In the genomic region with DNA sequence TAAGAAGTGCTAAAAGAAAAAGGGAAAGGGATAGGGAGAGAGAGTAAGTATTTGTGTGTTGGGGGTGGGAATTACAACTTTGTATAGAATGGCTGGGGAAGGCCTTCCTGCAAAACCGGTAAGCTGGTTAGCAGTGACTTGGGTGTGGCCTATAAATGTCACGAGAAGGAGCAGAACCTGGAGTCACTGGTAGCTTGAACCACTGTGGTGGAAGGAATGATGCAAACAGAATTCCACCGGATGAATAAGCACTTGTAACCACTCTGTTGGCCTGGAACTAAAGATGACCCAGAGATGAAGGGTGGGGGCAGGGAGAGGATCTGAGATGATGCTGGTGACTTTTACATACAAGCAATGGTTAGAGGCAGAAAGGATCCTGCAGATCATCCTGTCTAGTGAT, we compare ENCODE assay signal across 2 cellular contexts.
TF ChIP-seq lines count a peak whose summit lies in the region.

No MANE protein-coding gene starts in this region.

TF ChIP-seq in SK-N-SH, 30 proteins besides CTCF, POLR2A, EP300 and RAD21 (continued from another document):
- TF ChIP-seq, protein P1, sequence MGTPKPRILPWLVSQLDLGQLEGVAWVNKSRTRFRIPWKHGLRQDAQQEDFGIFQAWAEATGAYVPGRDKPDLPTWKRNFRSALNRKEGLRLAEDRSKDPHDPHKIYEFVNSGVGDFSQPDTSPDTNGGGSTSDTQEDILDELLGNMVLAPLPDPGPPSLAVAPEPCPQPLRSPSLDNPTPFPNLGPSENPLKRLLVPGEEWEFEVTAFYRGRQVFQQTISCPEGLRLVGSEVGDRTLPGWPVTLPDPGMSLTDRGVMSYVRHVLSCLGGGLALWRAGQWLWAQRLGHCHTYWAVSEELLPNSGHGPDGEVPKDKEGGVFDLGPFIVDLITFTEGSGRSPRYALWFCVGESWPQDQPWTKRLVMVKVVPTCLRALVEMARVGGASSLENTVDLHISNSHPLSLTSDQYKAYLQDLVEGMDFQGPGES (IDR thresholded peaks at IDR 0.05; ENCODE audit: low read depth, low read length): no peak

TF ChIP-seq in SK-N-SH treated with all-trans-retinoic acid at 6 μM for 48 hours, 23 proteins besides CTCF, POLR2A, EP300 and RAD21 (continued from another document):
- TF ChIP-seq, protein P2, sequence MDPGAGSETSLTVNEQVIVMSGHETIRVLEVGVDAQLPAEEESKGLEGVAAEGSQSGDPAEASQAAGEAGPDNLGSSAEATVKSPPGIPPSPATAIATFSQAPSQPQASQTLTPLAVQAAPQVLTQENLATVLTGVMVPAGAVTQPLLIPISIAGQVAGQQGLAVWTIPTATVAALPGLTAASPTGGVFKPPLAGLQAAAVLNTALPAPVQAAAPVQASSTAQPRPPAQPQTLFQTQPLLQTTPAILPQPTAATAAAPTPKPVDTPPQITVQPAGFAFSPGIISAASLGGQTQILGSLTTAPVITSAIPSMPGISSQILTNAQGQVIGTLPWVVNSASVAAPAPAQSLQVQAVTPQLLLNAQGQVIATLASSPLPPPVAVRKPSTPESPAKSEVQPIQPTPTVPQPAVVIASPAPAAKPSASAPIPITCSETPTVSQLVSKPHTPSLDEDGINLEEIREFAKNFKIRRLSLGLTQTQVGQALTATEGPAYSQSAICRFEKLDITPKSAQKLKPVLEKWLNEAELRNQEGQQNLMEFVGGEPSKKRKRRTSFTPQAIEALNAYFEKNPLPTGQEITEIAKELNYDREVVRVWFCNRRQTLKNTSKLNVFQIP (CRISPR knock-in tag; IDR thresholded peaks at IDR 0.05; ENCODE audit: borderline replicate concordance, low read depth): no peak
- no peak for TF ChIP-seq ZNF8 (CRISPR knock-in tag; IDR thresholded peaks at IDR 0.05)
- TF ChIP-seq ZFP3 (CRISPR knock-in tag; IDR thresholded peaks at IDR 0.05): no peak
- TF ChIP-seq, protein P3, sequence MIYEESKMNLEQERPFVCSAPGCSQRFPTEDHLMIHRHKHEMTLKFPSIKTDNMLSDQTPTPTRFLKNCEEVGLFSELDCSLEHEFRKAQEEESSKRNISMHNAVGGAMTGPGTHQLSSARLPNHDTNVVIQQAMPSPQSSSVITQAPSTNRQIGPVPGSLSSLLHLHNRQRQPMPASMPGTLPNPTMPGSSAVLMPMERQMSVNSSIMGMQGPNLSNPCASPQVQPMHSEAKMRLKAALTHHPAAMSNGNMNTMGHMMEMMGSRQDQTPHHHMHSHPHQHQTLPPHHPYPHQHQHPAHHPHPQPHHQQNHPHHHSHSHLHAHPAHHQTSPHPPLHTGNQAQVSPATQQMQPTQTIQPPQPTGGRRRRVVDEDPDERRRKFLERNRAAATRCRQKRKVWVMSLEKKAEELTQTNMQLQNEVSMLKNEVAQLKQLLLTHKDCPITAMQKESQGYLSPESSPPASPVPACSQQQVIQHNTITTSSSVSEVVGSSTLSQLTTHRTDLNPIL (CRISPR knock-in tag; IDR thresholded peaks at IDR 0.05; ENCODE audit: low read depth): no peak
- no peak for TF ChIP-seq TCF4 (CRISPR knock-in tag; IDR thresholded peaks at IDR 0.05; ENCODE audit: borderline replicate concordance)
- TF ChIP-seq ZFP30 (CRISPR knock-in tag; IDR thresholded peaks at IDR 0.05): no peak
- no peak for TF ChIP-seq CSDC2 (CRISPR knock-in tag; IDR thresholded peaks at IDR 0.05)
- TF ChIP-seq, protein P4, sequence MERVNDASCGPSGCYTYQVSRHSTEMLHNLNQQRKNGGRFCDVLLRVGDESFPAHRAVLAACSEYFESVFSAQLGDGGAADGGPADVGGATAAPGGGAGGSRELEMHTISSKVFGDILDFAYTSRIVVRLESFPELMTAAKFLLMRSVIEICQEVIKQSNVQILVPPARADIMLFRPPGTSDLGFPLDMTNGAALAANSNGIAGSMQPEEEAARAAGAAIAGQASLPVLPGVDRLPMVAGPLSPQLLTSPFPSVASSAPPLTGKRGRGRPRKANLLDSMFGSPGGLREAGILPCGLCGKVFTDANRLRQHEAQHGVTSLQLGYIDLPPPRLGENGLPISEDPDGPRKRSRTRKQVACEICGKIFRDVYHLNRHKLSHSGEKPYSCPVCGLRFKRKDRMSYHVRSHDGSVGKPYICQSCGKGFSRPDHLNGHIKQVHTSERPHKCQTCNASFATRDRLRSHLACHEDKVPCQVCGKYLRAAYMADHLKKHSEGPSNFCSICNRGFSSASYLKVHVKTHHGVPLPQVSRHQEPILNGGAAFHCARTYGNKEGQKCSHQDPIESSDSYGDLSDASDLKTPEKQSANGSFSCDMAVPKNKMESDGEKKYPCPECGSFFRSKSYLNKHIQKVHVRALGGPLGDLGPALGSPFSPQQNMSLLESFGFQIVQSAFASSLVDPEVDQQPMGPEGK (CRISPR knock-in tag; IDR thresholded peaks at IDR 0.05; ENCODE audit: borderline replicate concordance): no peak
- TF ChIP-seq RARB (CRISPR knock-in tag; IDR thresholded peaks at IDR 0.05): no peak
- TF ChIP-seq, protein P5, sequence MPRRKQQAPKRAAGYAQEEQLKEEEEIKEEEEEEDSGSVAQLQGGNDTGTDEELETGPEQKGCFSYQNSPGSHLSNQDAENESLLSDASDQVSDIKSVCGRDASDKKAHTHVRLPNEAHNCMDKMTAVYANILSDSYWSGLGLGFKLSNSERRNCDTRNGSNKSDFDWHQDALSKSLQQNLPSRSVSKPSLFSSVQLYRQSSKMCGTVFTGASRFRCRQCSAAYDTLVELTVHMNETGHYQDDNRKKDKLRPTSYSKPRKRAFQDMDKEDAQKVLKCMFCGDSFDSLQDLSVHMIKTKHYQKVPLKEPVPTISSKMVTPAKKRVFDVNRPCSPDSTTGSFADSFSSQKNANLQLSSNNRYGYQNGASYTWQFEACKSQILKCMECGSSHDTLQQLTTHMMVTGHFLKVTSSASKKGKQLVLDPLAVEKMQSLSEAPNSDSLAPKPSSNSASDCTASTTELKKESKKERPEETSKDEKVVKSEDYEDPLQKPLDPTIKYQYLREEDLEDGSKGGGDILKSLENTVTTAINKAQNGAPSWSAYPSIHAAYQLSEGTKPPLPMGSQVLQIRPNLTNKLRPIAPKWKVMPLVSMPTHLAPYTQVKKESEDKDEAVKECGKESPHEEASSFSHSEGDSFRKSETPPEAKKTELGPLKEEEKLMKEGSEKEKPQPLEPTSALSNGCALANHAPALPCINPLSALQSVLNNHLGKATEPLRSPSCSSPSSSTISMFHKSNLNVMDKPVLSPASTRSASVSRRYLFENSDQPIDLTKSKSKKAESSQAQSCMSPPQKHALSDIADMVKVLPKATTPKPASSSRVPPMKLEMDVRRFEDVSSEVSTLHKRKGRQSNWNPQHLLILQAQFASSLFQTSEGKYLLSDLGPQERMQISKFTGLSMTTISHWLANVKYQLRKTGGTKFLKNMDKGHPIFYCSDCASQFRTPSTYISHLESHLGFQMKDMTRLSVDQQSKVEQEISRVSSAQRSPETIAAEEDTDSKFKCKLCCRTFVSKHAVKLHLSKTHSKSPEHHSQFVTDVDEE (CRISPR knock-in tag; IDR thresholded peaks at IDR 0.05): no peak
- no peak for TF ChIP-seq ZC3H10 (CRISPR knock-in tag; IDR thresholded peaks at IDR 0.05)
- no peak for TF ChIP-seq TOX (CRISPR knock-in tag; IDR thresholded peaks at IDR 0.05; ENCODE audit: borderline replicate concordance)
